ENCODE assay signal across 8 cellular contexts in genomic region chr16:715448-716249, GRCh38. TPM values are rescaled to one million over a fixed set of nuclear protein-coding genes. Genes with fewer than 3 reads are reported as not detected.
DNase-seq lines count a peak whose midpoint lies in the region; ATAC-seq lines count a peak whose summit lies in the region.

No MANE protein-coding gene starts in this region.

- H3K9me3 Mint-ChIP-seq in T-helper 1 cell treated with Interleukin-12 subunit alpha and Interleukin-12 subunit beta and Interleukin-4 antibody, amounts not matched to agents 30 μg/mL and 1 μg/mL, for 36 hours, result no peaks in the 10 kb centered on the region
- H3K9me3 Mint-ChIP-seq in activated T-helper 2 cell treated with anti-CD3 and anti-CD28 coated beads, Interferon-gamma antibody, Interleukin-2, Interleukin-4, amounts not matched to agents 10 μg/mL and 5 μg/mL and 100 μg/mL, durations not matched to agents 14 hours and 24 hours and 36 hours, result no peaks in the 10 kb centered on the region
- H3K9me3 Mint-ChIP-seq in immature natural killer cell, result no peaks in the 10 kb centered on the region
- no peaks in the 10 kb centered on the region for H3K9me3 Mint-ChIP-seq in stimulated activated naive CD8-positive, alpha-beta T cell treated with anti-CD3 and anti-CD28 coated beads, Interleukin-15, amount 100 ng/mL, for 72 hours

- H3K4me1 Mint-ChIP-seq in T-helper 1 cell treated with Interleukin-12 subunit alpha and Interleukin-12 subunit beta and Interleukin-4 antibody, amounts not matched to agents 30 μg/mL and 1 μg/mL, for 36 hours (ENCODE audit: low read depth), result peaks cover 4% of the 10 kb centered on the region
- H3K4me1 Mint-ChIP-seq in activated T-helper 2 cell treated with anti-CD3 and anti-CD28 coated beads, Interferon-gamma antibody, Interleukin-2, Interleukin-4, amounts not matched to agents 10 μg/mL and 5 μg/mL and 100 μg/mL, durations not matched to agents 14 hours and 24 hours and 36 hours (ENCODE audit: low read depth), result peaks cover 12% of the 10 kb centered on the region
- H3K4me1 Mint-ChIP-seq in immature natural killer cell, result peaks cover 8 to 21% of the 10 kb centered on the region in 2 donors
- peaks cover 47% of the 10 kb centered on the region for H3K4me1 Mint-ChIP-seq in stimulated activated naive CD8-positive, alpha-beta T cell treated with anti-CD3 and anti-CD28 coated beads, Interleukin-15, amount 100 ng/mL, for 72 hours

- H3K27ac Mint-ChIP-seq in T-helper 1 cell treated with Interleukin-12 subunit alpha and Interleukin-12 subunit beta and Interleukin-4 antibody, amounts not matched to agents 30 μg/mL and 1 μg/mL, for 36 hours, result no peak overlapping the region
- no peak overlapping the region for H3K27ac Mint-ChIP-seq in activated T-helper 2 cell treated with anti-CD3 and anti-CD28 coated beads, Interferon-gamma antibody, Interleukin-2, Interleukin-4, amounts not matched to agents 10 μg/mL and 5 μg/mL and 100 μg/mL, durations not matched to agents 14 hours and 24 hours and 36 hours
- no peak overlapping the region for H3K27ac Mint-ChIP-seq in immature natural killer cell
- H3K27ac Mint-ChIP-seq in stimulated activated naive CD8-positive, alpha-beta T cell treated with anti-CD3 and anti-CD28 coated beads, Interleukin-15, amount 100 ng/mL, for 72 hours, result no peak overlapping the region

- H3K36me3 Mint-ChIP-seq in T-helper 1 cell treated with Interleukin-12 subunit alpha and Interleukin-12 subunit beta and Interleukin-4 antibody, amounts not matched to agents 30 μg/mL and 1 μg/mL, for 36 hours (ENCODE audit: low read depth), result no peaks in the 10 kb centered on the region
- H3K36me3 Mint-ChIP-seq in activated T-helper 2 cell treated with anti-CD3 and anti-CD28 coated beads, Interferon-gamma antibody, Interleukin-2, Interleukin-4, amounts not matched to agents 10 μg/mL and 5 μg/mL and 100 μg/mL, durations not matched to agents 14 hours and 24 hours and 36 hours (ENCODE audit: low read depth), result no peaks in the 10 kb centered on the region
- H3K36me3 Mint-ChIP-seq in immature natural killer cell, result no peaks in the 10 kb centered on the region

- ATAC-seq in HG03108 (IDR thresholded peaks at IDR 0.05; ENCODE audit: unreplicated experiment) (peak; percentile 8), GM21737 (IDR thresholded peaks at IDR 0.05; ENCODE audit: unreplicated experiment) (no peak), GM21529 (IDR thresholded peaks at IDR 0.05; ENCODE audit: unreplicated experiment) (no peak)
- ATAC-seq in stimulated activated naive CD8-positive, alpha-beta T cell treated with anti-CD3 and anti-CD28 coated beads, Interleukin-15, amount 100 ng/mL, for 72 hours, result peak; percentile 37

- peak overlapping the region; percentile 50 for H3K4me3 Mint-ChIP-seq in T-helper 1 cell treated with Interleukin-12 subunit alpha and Interleukin-12 subunit beta and Interleukin-4 antibody, amounts not matched to agents 30 μg/mL and 1 μg/mL, for 36 hours
- peak overlapping the region; percentile 65 for H3K4me3 Mint-ChIP-seq in activated T-helper 2 cell treated with anti-CD3 and anti-CD28 coated beads, Interferon-gamma antibody, Interleukin-2, Interleukin-4, amounts not matched to agents 10 μg/mL and 5 μg/mL and 100 μg/mL, durations not matched to agents 14 hours and 24 hours and 36 hours (ENCODE audit: low read depth)
- peak overlapping the region in 4 of 5 donors; percentile 47 to 76 (median 64) for H3K4me3 Mint-ChIP-seq in immature natural killer cell
- H3K4me3 Mint-ChIP-seq in stimulated activated naive CD8-positive, alpha-beta T cell treated with anti-CD3 and anti-CD28 coated beads, Interleukin-15, amount 100 ng/mL, for 72 hours, result peak overlapping the region; percentile 76 to 86

- intact Hi-C loops in activated T-helper 2 cell treated with anti-CD3 and anti-CD28 coated beads, Interferon-gamma antibody, Interleukin-2, Interleukin-4, amounts not matched to agents 10 μg/mL and 5 μg/mL and 100 μg/mL, durations not matched to agents 14 hours and 24 hours and 36 hours (cut with micrococcal nuclease), result no loop called here

- DNase-seq in T-helper 1 cell, result no peak
- no peak for DNase-seq in activated T-helper 2 cell treated with anti-CD3 and anti-CD28 coated beads, Interferon-gamma antibody, Interleukin-2, Interleukin-4, amounts not matched to agents 10 μg/mL and 5 μg/mL and 100 μg/mL, durations not matched to agents 14 hours and 24 hours and 36 hours (ENCODE audit: low spot score)
- peak in 1 of 3 donors; percentile 31 for DNase-seq in immature natural killer cell
- DNase-seq in stimulated activated naive CD8-positive, alpha-beta T cell treated with anti-CD3 and anti-CD28 coated beads, Interleukin-15, amount 100 ng/mL, for 72 hours, result peak in 1 of 2 donors; percentile 39

- peaks cover 32% of the 10 kb centered on the region for H3K27me3 Mint-ChIP-seq in T-helper 1 cell treated with Interleukin-12 subunit alpha and Interleukin-12 subunit beta and Interleukin-4 antibody, amounts not matched to agents 30 μg/mL and 1 μg/mL, for 36 hours (ENCODE audit: low read depth)
- peaks cover 8% of the 10 kb centered on the region for H3K27me3 Mint-ChIP-seq in activated T-helper 2 cell treated with anti-CD3 and anti-CD28 coated beads, Interferon-gamma antibody, Interleukin-2, Interleukin-4, amounts not matched to agents 10 μg/mL and 5 μg/mL and 100 μg/mL, durations not matched to agents 14 hours and 24 hours and 36 hours (ENCODE audit: low read depth)
- peaks cover 2 to 9% (median 7%) of the 10 kb centered on the region in 3 donors for H3K27me3 Mint-ChIP-seq in immature natural killer cell (ENCODE audit: low read depth in 3 of 3)
- H3K27me3 Mint-ChIP-seq in stimulated activated naive CD8-positive, alpha-beta T cell treated with anti-CD3 and anti-CD28 coated beads, Interleukin-15, amount 100 ng/mL, for 72 hours, result peaks cover 28% of the 10 kb centered on the region

RNA-seq across cellular contexts. Expression of gene METRN, which starts 0.7 kb away (rescaled TPM):
- 30.0 and 31.7 TPM in 2 replicates for total RNA-seq in activated T-helper 2 cell treated with anti-CD3 and anti-CD28 coated beads, Interferon-gamma antibody, Interleukin-2, Interleukin-4, amounts not matched to agents 10 μg/mL and 5 μg/mL and 100 μg/mL, durations not matched to agents 14 hours and 24 hours and 36 hours
- 10 to 100 TPM; 29.6 to 61.7 (median 45.4) TPM for polyA plus RNA-seq in immature natural killer cell

RNA-seq across cellular contexts. Expression of gene ANTKMT, which starts 5.3 kb away (rescaled TPM):
- total RNA-seq in activated T-helper 2 cell treated with anti-CD3 and anti-CD28 coated beads, Interferon-gamma antibody, Interleukin-2, Interleukin-4, amounts not matched to agents 10 μg/mL and 5 μg/mL and 100 μg/mL, durations not matched to agents 14 hours and 24 hours and 36 hours, result 52.8 and 54.4 TPM in 2 replicates
- polyA plus RNA-seq in immature natural killer cell, result 100 to 1,000 TPM in 1 of 3 donors, 10 to 100 TPM in 2; 71.7 to 110 (median 94.1) TPM

RNA-seq across cellular contexts. Expression of gene FBXL16, which starts 10.0 kb away (rescaled TPM):
- 5.8 and 6.4 TPM in 2 replicates for total RNA-seq in activated T-helper 2 cell treated with anti-CD3 and anti-CD28 coated beads, Interferon-gamma antibody, Interleukin-2, Interleukin-4, amounts not matched to agents 10 μg/mL and 5 μg/mL and 100 μg/mL, durations not matched to agents 14 hours and 24 hours and 36 hours
- under 1 TPM in 1 of 3 donors, not detected in 2; 0.20 TPM for polyA plus RNA-seq in immature natural killer cell

RNA-seq across cellular contexts. Expression of gene CCDC78, which starts 10.6 kb away (rescaled TPM):
- total RNA-seq in activated T-helper 2 cell treated with anti-CD3 and anti-CD28 coated beads, Interferon-gamma antibody, Interleukin-2, Interleukin-4, amounts not matched to agents 10 μg/mL and 5 μg/mL and 100 μg/mL, durations not matched to agents 14 hours and 24 hours and 36 hours, result 7.3 and 8.3 TPM in 2 replicates
- polyA plus RNA-seq in immature natural killer cell, result 1 to 10 TPM in 2 of 3 donors, under 1 TPM in 1; 0.34 to 1.7 (median 1.4) TPM

RNA-seq across cellular contexts. Expression of gene HAGHL, which starts 11.3 kb away (rescaled TPM):
- total RNA-seq in activated T-helper 2 cell treated with anti-CD3 and anti-CD28 coated beads, Interferon-gamma antibody, Interleukin-2, Interleukin-4, amounts not matched to agents 10 μg/mL and 5 μg/mL and 100 μg/mL, durations not matched to agents 14 hours and 24 hours and 36 hours, result 18.5 and 21.4 TPM in 2 replicates
- 10 to 100 TPM in 1 of 3 donors, 1 to 10 TPM in 2; 6.4 to 12.0 (median 9.1) TPM for polyA plus RNA-seq in immature natural killer cell

Comparison
In these comparisons a context has a peak if more than half of its experiments do, and no peak if none do; other contexts are left out.
1. ATAC-seq: peak in HG03108 (single experiment) and stimulated activated naive CD8-positive, alpha-beta T cell treated with anti-CD3 and anti-CD28 coated beads, Interleukin-15, amount 100 ng/mL, for 72 hours (single experiment); none in GM21737 (single experiment) and GM21529 (single experiment).
2. Peak in every context shown above with its lines, with median percentiles within 50 percentile points of each other: H3K4me3 Mint-ChIP-seq.